Comparison of ENCODE assay signal across 23 cellular contexts in genomic region chr3:172009736-172010254, GRCh38. TPM values are rescaled to one million over a fixed set of nuclear protein-coding genes. Genes with fewer than 3 reads are reported as not detected.
A peak's percentile ranks its signal among the peaks of the same experiment; 100 is the strongest.
DNase-seq lines count a peak whose midpoint lies in the region; ATAC-seq and TF ChIP-seq lines count a peak whose summit lies in the region.
"Had no signal": no experiment of that assay in that cellular context is flagged by ENCODE, and none has a peak within 500 bp of the region (broad histone marks: within the 10 kb centered on the region; RNA-seq: fewer than 3 reads in every experiment).

No MANE protein-coding gene starts in this region.

- TF ChIP-seq CTCF in brain (conservative IDR thresholded peaks at IDR 0.05) (no peak), neural progenitor cell (IDR thresholded peaks at IDR 0.05) (no peak), hepatocyte (IDR thresholded peaks at IDR 0.05; ENCODE audit: poor library complexity) (no peak)

- H2AFZ ChIP-seq in neural progenitor cell (replicated peaks) (peak overlapping the region; percentile 80), hepatocyte (no peak overlapping the region)

- no peak for ATAC-seq in SK-N-SH treated with all-trans-retinoic acid at 6 μM for 48 hours
- ATAC-seq: activated T-cell treated with anti-CD3 and anti-CD28 coated beads, Interleukin-2, amount 50 U/mL, for 4 hours; mucosa of descending colon; stimulated activated effector memory CD8-positive, alpha-beta T cell treated with anti-CD3 and anti-CD28 coated beads, Interleukin-12 subunit alpha, Interleukin-12 subunit beta, amount 100 ng/mL, for 72 hours; T-helper 17 cell had no signal

- H3K27ac ChIP-seq in neural progenitor cell (no peak overlapping the region), hepatocyte (no peak overlapping the region)
- H3K27ac ChIP-seq: esophagus muscularis mucosa, RWPE1, SK-N-MC, skin epidermis had no signal

- peaks cover 0 to 3% (median 0%) of the 10 kb centered on the region in 5 experiments for H3K9me3 Mint-ChIP-seq in brain
- H3K9me3 Mint-ChIP-seq in neural progenitor cell = no peaks in the 10 kb centered on the region
- H3K9me3 Mint-ChIP-seq: activated T-cell treated with anti-CD3 and anti-CD28 coated beads, Interleukin-2, amount 50 U/mL, for 4 hours; CD4-positive, alpha-beta memory T cell; stimulated activated effector memory CD8-positive, alpha-beta T cell treated with anti-CD3 and anti-CD28 coated beads, Interleukin-12 subunit alpha, Interleukin-12 subunit beta, amount 100 ng/mL, for 72 hours had no signal

- H3K79me2 ChIP-seq in neural progenitor cell (ENCODE audit: low read depth) = no peaks in the 10 kb centered on the region
- no peaks in the 10 kb centered on the region for H3K79me2 ChIP-seq in hepatocyte

- H4K20me1 ChIP-seq in neural progenitor cell (ENCODE audit: low read depth) (no peaks in the 10 kb centered on the region), hepatocyte (ENCODE audit: insufficient read depth, poor library complexity, severe bottlenecking) (no peaks in the 10 kb centered on the region)

- H3K4me3 Mint-ChIP-seq in brain (no peak overlapping the region), neural progenitor cell (no peak overlapping the region)
- H3K4me3 Mint-ChIP-seq: activated T-cell treated with anti-CD3 and anti-CD28 coated beads, Interleukin-2, amount 50 U/mL, for 4 hours; CD4-positive, alpha-beta memory T cell; stimulated activated effector memory CD8-positive, alpha-beta T cell treated with anti-CD3 and anti-CD28 coated beads, Interleukin-12 subunit alpha, Interleukin-12 subunit beta, amount 100 ng/mL, for 72 hours; T-helper 17 cell had no signal

- no peaks in the 10 kb centered on the region for H3K9me3 ChIP-seq in neural progenitor cell (ENCODE audit: low read depth)
- H3K9me3 ChIP-seq in hepatocyte (ENCODE audit: low read depth) = no peaks in the 10 kb centered on the region
- H3K9me3 ChIP-seq: esophagus muscularis mucosa, mucosa of descending colon had no signal

- DNase-seq in NCI-H1436 (lab: John Stamatoyannopoulos, UW) (peak; percentile 2), NCI-H1436 treated with DMSO at 0.1 percent for 48 hours (lab: John Stamatoyannopoulos, UW) (no peak), NCI-H2029 treated with DMSO at 0.1 percent for 48 hours (lab: John Stamatoyannopoulos, UW) (peak; percentile 62), neural progenitor cell (ENCODE audit: low spot score) (no peak), hepatocyte (ENCODE audit: low spot score) (no peak)
- no peak for DNase-seq in stimulated activated CD4-positive, alpha-beta T cell treated with anti-CD3 and anti-CD28 coated beads, Interleukin-2, amount 100 ng/mL, for 24 hours
- DNase-seq: activated naive CD4-positive, alpha-beta T cell; activated T-cell treated with anti-CD3 and anti-CD28 coated beads, Interleukin-2, amount 50 U/mL, for 4 hours; CD4-positive, alpha-beta memory T cell; effector CD8-positive, alpha-beta T cell; foreskin melanocyte; GF-D8; GOT3; mucosa of descending colon; stimulated activated CD4-positive, alpha-beta T cell treated with anti-CD3 and anti-CD28 coated beads, Interleukin-1b, Interleukin-23, amount 100 ng/mL, for 48 hours; T-helper 17 cell had no signal

- H3K27me3 Mint-ChIP-seq in brain = peaks cover 2% of the 10 kb centered on the region
- H3K27me3 Mint-ChIP-seq in neural progenitor cell (ENCODE audit: insufficient read depth, low read depth) = no peaks in the 10 kb centered on the region

- H3K9me2 ChIP-seq in hepatocyte (replicated peaks; ENCODE audit: insufficient read depth) = no peaks in the 10 kb centered on the region

- no peak overlapping the region for H3K9ac ChIP-seq in neural progenitor cell

- H3K27me3 ChIP-seq in neural progenitor cell = no peaks in the 10 kb centered on the region
- H3K27me3 ChIP-seq in hepatocyte = no peaks in the 10 kb centered on the region
- H3K27me3 ChIP-seq: esophagus muscularis mucosa had no signal

- H3K27ac Mint-ChIP-seq in brain = peak overlapping the region in 3 of 5 experiments; percentile 1 to 12 (median 9)
- H3K27ac Mint-ChIP-seq in neural progenitor cell = peak overlapping the region; percentile 6
- H3K27ac Mint-ChIP-seq: CD4-positive, alpha-beta memory T cell; stimulated activated effector memory CD8-positive, alpha-beta T cell treated with anti-CD3 and anti-CD28 coated beads, Interleukin-12 subunit alpha, Interleukin-12 subunit beta, amount 100 ng/mL, for 72 hours; T-helper 17 cell had no signal

- H3K4me1 Mint-ChIP-seq in brain = peaks cover 8% of the 10 kb centered on the region
- H3K4me1 Mint-ChIP-seq in neural progenitor cell = peaks cover 6% of the 10 kb centered on the region
- H3K4me1 Mint-ChIP-seq: CD4-positive, alpha-beta memory T cell; stimulated activated effector memory CD8-positive, alpha-beta T cell treated with anti-CD3 and anti-CD28 coated beads, Interleukin-12 subunit alpha, Interleukin-12 subunit beta, amount 100 ng/mL, for 72 hours; T-helper 17 cell had no signal

- H3K36me3 ChIP-seq in neural progenitor cell (no peaks in the 10 kb centered on the region), hepatocyte (replicated peaks; ENCODE audit: insufficient read depth, low read depth) (no peaks in the 10 kb centered on the region)
- H3K36me3 ChIP-seq: esophagus muscularis mucosa had no signal

- no peaks in the 10 kb centered on the region for H3F3A ChIP-seq in neural progenitor cell (ENCODE audit: low read depth)

- peaks cover 8% of the 10 kb centered on the region for H3K4me1 ChIP-seq in neural progenitor cell
- H3K4me1 ChIP-seq in hepatocyte (ENCODE audit: insufficient read depth) = no peaks in the 10 kb centered on the region
- H3K4me1 ChIP-seq: esophagus muscularis mucosa had no signal

- H3K36me3 Mint-ChIP-seq in brain (no peaks in the 10 kb centered on the region), neural progenitor cell (no peaks in the 10 kb centered on the region)
- H3K36me3 Mint-ChIP-seq: CD4-positive, alpha-beta memory T cell; stimulated activated effector memory CD8-positive, alpha-beta T cell treated with anti-CD3 and anti-CD28 coated beads, Interleukin-12 subunit alpha, Interleukin-12 subunit beta, amount 100 ng/mL, for 72 hours had no signal

- H3K4me3 ChIP-seq in neural progenitor cell = no peak overlapping the region
- H3K4me3 ChIP-seq in hepatocyte = no peak overlapping the region
- H3K4me3 ChIP-seq: esophagus muscularis mucosa, mucosa of descending colon, SK-N-MC, skin epidermis had no signal

- no peak overlapping the region for H3K4me2 ChIP-seq in neural progenitor cell
- no peak overlapping the region for H3K4me2 ChIP-seq in hepatocyte

- 70% methylated on average over 4 of the region's 4 CpGs for WGBS in hepatocyte (ENCODE audit: low lambda C conversion rate, missing lambda C conversion rate)

TF ChIP-seq in SK-N-SH treated with all-trans-retinoic acid at 6 μM for 48 hours, 23 proteins besides CTCF, POLR2A, EP300 and RAD21 (continues in another document):
- TF ChIP-seq POU6F1 (CRISPR knock-in tag; IDR thresholded peaks at IDR 0.05; ENCODE audit: borderline replicate concordance, low read depth) = no peak
- TF ChIP-seq TSHZ2 (CRISPR knock-in tag; IDR thresholded peaks at IDR 0.05) = no peak

RNA-seq across cellular contexts. Expression of gene FNDC3B, which starts 29.6 kb away (rescaled TPM):
- polyA plus RNA-seq in brain (ENCODE audit: insufficient read depth, low read depth, low replicate concordance) (2.7 TPM), hepatocyte (61.2 and 66.3 TPM in 2 replicates)
- total RNA-seq in neural progenitor cell (ENCODE audit: low replicate concordance) (29.5 and 33.9 TPM in 2 replicates), hepatocyte (91.9 and 113 TPM in 2 replicates)

Comparison
In these comparisons a context has a peak if more than half of its experiments do, and no peak if none do; other contexts are left out.
1. DNase-seq: peak in NCI-H1436 (single experiment) and NCI-H2029 treated with DMSO at 0.1 percent for 48 hours (single experiment); none in NCI-H1436 treated with DMSO at 0.1 percent for 48 hours (single experiment), neural progenitor cell (single experiment), hepatocyte (single experiment) and stimulated activated CD4-positive, alpha-beta T cell treated with anti-CD3 and anti-CD28 coated beads, Interleukin-2, amount 100 ng/mL, for 24 hours (0 of 2).